Comparison of ENCODE assay signal across 8 cellular contexts in genomic region chr3:56682458-56683121, GRCh38.
DNase-seq lines count a peak whose midpoint lies in the region; ATAC-seq and TF ChIP-seq lines count a peak whose summit lies in the region.

No MANE protein-coding gene starts in this region.

- TF ChIP-seq POLR2A in GM19193 (IDR thresholded peaks at IDR 0.05; ENCODE audit: extremely low read depth, insufficient read depth, insufficient read length), result peak; percentile 78

- DNase-seq in Ammon's horn (ENCODE audit: low spot score), result peak; percentile 82
- DNase-seq in NCI-H82 treated with DMSO at 0.1 percent for 48 hours (lab: John Stamatoyannopoulos, UW; ENCODE audit: unreplicated experiment), result peak; percentile 22
- peak; percentile 42 to 64 for DNase-seq in activated CD8-positive, alpha-beta memory T cell treated with anti-CD3 and anti-CD28 coated beads for 1 hour (ENCODE audit: extremely low read depth in 1 of 2, low read depth in 1 of 2)
- DNase-seq in effector CD4-positive, alpha-beta T cell, result peak; percentile 67
- DNase-seq in medulla oblongata (ENCODE audit: extremely low spot score), result peak; percentile 69
- DNase-seq in stimulated activated CD4-positive, alpha-beta T cell treated with anti-CD3 and anti-CD28 coated beads, TNF-alpha, amount 100 ng/mL, for 48 hours (ENCODE audit: low read depth in 3 of 3), result peak; percentile 56 to 71 (median 66)

- ATAC-seq in HG03432 (IDR thresholded peaks at IDR 0.05; ENCODE audit: unreplicated experiment), result peak; percentile 76

Comparison
In these comparisons a context has a peak if more than half of its experiments do, and no peak if none do; other contexts are left out.
1. Peak in every context shown above with its lines: DNase-seq and ATAC-seq.
2. DNase-seq: peak in every context shown above with its lines; median percentile 82 in Ammon's horn; 69 in medulla oblongata; 67 in effector CD4-positive, alpha-beta T cell; 66 in stimulated activated CD4-positive, alpha-beta T cell treated with anti-CD3 and anti-CD28 coated beads, TNF-alpha, amount 100 ng/mL, for 48 hours; 53 in activated CD8-positive, alpha-beta memory T cell treated with anti-CD3 and anti-CD28 coated beads for 1 hour; 22 in NCI-H82 treated with DMSO at 0.1 percent for 48 hours.